ENCODE assay signal across 26 cellular contexts in the genomic region with DNA sequence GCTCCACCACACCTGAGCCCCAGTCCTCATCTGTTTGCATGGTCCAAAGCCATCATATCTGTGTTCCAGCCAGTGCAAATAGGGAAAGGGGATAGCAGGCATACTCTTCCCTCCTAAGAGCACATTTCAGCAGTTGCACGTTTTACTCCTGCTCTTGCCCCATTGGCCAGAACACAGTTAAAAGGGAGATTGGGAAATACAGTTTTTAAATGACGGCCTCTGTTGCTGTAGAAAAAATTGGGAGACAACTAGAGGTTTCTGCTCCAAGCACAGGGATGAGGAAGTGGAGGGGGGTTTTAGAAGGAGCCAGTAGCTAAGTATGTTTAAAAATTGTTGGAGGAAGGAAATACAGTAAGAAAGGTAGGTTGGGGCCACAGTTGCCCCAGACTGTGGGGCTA.
"Had no signal": no experiment of that assay in that cellular context is flagged by ENCODE, and none has a peak within 500 bp of the region (broad histone marks: within the 10 kb centered on the region; RNA-seq: fewer than 3 reads in every experiment).

No MANE protein-coding gene starts in this region.

- DNase-seq: activated CD4-positive, alpha-beta memory T cell treated with anti-CD3 and anti-CD28 coated beads, Interleukin-2, amount 10 ng/mL, durations not matched to agents 7 days and 5 days; activated CD4-positive, alpha-beta T cell treated with anti-CD3 and anti-CD28 coated beads, Interleukin-2, amount 10 ng/mL, durations not matched to agents 24 days and 14 days; activated effector memory CD4-positive, alpha-beta T cell treated with anti-CD3 and anti-CD28 coated beads, Interleukin-2, amount 50 U/mL, for 16 hours; activated naive CD4-positive, alpha-beta T cell treated with anti-CD3 and anti-CD28 coated beads, Interleukin-2, amount 50 U/mL, for 16 hours; cerebellar nuclear complex; cortex of kidney; head of caudate nucleus; hypothalamus; left ventricle myocardium superior; mammary epithelial cell; naive thymus-derived CD8-positive, alpha-beta T cell; retina; sigmoid colon; stimulated activated CD4-positive, alpha-beta T cell treated with anti-CD3 and anti-CD28 coated beads, Interleukin-15, amount 100 ng/mL, for 24 hours; stomach; transverse colon; uterus had no signal

- H3K27ac ChIP-seq: adrenal gland, epithelial cell of prostate, gastroesophageal sphincter, neural progenitor cell, sigmoid colon, stomach, transverse colon, uterus had no signal

- H3K4me1 ChIP-seq: adrenal gland, sigmoid colon, transverse colon, uterus had no signal

- H3K36me3 Mint-ChIP-seq: mesothelial cell of epicardium; naive thymus-derived CD8-positive, alpha-beta T cell; neural progenitor cell; stimulated activated memory B cell treated with anti-CD40 and anti-IgM and Interleukin-4, amounts not matched to agents 10 μg/mL and 1 μg/mL and 100 μg/mL, for 72 hours had no signal

- H2AFZ ChIP-seq: neural progenitor cell had no signal

- H3K4me3 ChIP-seq: adrenal gland, gastroesophageal sphincter, neural progenitor cell, sigmoid colon, smooth muscle cell, stomach, transverse colon, uterus had no signal

- H3K36me3 ChIP-seq: adrenal gland, gastroesophageal sphincter, neural progenitor cell, sigmoid colon, stomach, transverse colon, uterus had no signal

- H3K9me3 Mint-ChIP-seq: activated CD4-positive, alpha-beta memory T cell treated with anti-CD3 and anti-CD28 coated beads, Interleukin-2, amount 10 ng/mL, durations not matched to agents 7 days and 5 days; activated CD4-positive, alpha-beta T cell treated with anti-CD3 and anti-CD28 coated beads, Interleukin-2, amount 10 ng/mL, durations not matched to agents 24 days and 14 days; mesothelial cell of epicardium; naive thymus-derived CD8-positive, alpha-beta T cell; neural progenitor cell; stimulated activated memory B cell treated with anti-CD40 and anti-IgM and Interleukin-4, amounts not matched to agents 10 μg/mL and 1 μg/mL and 100 μg/mL, for 72 hours had no signal

- H3K9ac ChIP-seq: neural progenitor cell had no signal

- H3K4me2 ChIP-seq: neural progenitor cell, smooth muscle cell had no signal

- H3K9me3 ChIP-seq: adrenal gland, gastroesophageal sphincter, sigmoid colon, stomach, transverse colon, uterus had no signal

- H3K27me3 ChIP-seq: adrenal gland, neural progenitor cell, uterus had no signal

- H3K4me3 Mint-ChIP-seq: activated CD4-positive, alpha-beta memory T cell treated with anti-CD3 and anti-CD28 coated beads, Interleukin-2, amount 10 ng/mL, durations not matched to agents 7 days and 5 days; activated CD4-positive, alpha-beta T cell treated with anti-CD3 and anti-CD28 coated beads, Interleukin-2, amount 10 ng/mL, durations not matched to agents 24 days and 14 days; mesothelial cell of epicardium; naive thymus-derived CD8-positive, alpha-beta T cell; neural progenitor cell; stimulated activated memory B cell treated with anti-CD40 and anti-IgM and Interleukin-4, amounts not matched to agents 10 μg/mL and 1 μg/mL and 100 μg/mL, for 72 hours had no signal

- ATAC-seq: activated CD4-positive, CD25-positive, alpha-beta regulatory T cell treated with anti-CD3 and anti-CD28 coated beads, Interleukin-2, amount 50 U/mL, for 24 hours; gastroesophageal sphincter; naive thymus-derived CD8-positive, alpha-beta T cell; stimulated activated memory B cell treated with anti-CD40 and anti-IgM and Interleukin-4, amounts not matched to agents 10 μg/mL and 1 μg/mL and 100 μg/mL, for 72 hours had no signal

- H3K27ac Mint-ChIP-seq: activated CD4-positive, alpha-beta memory T cell treated with anti-CD3 and anti-CD28 coated beads, Interleukin-2, amount 10 ng/mL, durations not matched to agents 7 days and 5 days; activated CD4-positive, alpha-beta T cell treated with anti-CD3 and anti-CD28 coated beads, Interleukin-2, amount 10 ng/mL, durations not matched to agents 24 days and 14 days; mesothelial cell of epicardium; naive thymus-derived CD8-positive, alpha-beta T cell; neural progenitor cell; progenitor cell of endocrine pancreas; stimulated activated memory B cell treated with anti-CD40 and anti-IgM and Interleukin-4, amounts not matched to agents 10 μg/mL and 1 μg/mL and 100 μg/mL, for 72 hours had no signal

- H3K4me1 Mint-ChIP-seq: activated CD4-positive, alpha-beta memory T cell treated with anti-CD3 and anti-CD28 coated beads, Interleukin-2, amount 10 ng/mL, durations not matched to agents 7 days and 5 days; activated CD4-positive, alpha-beta T cell treated with anti-CD3 and anti-CD28 coated beads, Interleukin-2, amount 10 ng/mL, durations not matched to agents 24 days and 14 days; mesothelial cell of epicardium; naive thymus-derived CD8-positive, alpha-beta T cell; stimulated activated memory B cell treated with anti-CD40 and anti-IgM and Interleukin-4, amounts not matched to agents 10 μg/mL and 1 μg/mL and 100 μg/mL, for 72 hours had no signal
